Comparison of ENCODE assay signal across 8 cellular contexts in the genomic region with DNA sequence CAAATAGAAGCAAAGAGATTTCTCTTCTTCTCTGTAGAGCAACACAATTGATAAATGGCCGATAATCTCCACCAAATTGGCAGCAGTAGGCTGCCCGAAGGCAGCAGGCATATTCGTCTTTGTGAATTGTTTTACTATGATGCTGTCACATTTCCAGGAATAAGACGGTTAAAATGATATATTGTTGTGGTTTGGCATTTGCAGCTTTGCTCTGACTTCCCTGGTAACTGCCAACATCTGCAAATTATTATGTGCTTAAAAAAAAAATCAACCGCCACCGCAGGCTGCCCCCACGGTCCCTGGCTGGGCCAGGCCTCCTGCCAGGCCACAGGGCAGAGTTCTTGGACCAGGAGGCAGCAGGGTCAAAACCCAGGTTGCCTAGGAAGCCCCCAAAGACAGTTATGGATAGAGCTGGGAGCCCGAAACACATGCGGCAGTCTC.
DNase-seq lines count a peak whose midpoint lies in the region; ATAC-seq and TF ChIP-seq lines count a peak whose summit lies in the region.

No MANE protein-coding gene starts in this region.

- H3K9me3 ChIP-seq in adipocyte (ENCODE audit: control insufficient read depth, low read length): no peaks in the 10 kb centered on the region
- no peaks in the 10 kb centered on the region for H3K9me3 ChIP-seq in lower lobe of right lung

- ATAC-seq in lower lobe of right lung (peak; percentile 37 to 40), GM18498 (IDR thresholded peaks at IDR 0.05; ENCODE audit: unreplicated experiment) (no peak)

- TF ChIP-seq CTCF in lower lobe of right lung (IDR thresholded peaks at IDR 0.05): no peak

- DNase-seq in A172 (ENCODE audit: low spot score) (peak; percentile 91), HUDEP-2 (lab: John Stamatoyannopoulos, UW; ENCODE audit: unreplicated experiment in 76 of 76) (peak in 75 of 76 experiments; percentile 42 to 98 (median 76)), adipocyte (ENCODE audit: low read depth) (peak; percentile 89), lower lobe of right lung (no peak), HT-29 (ENCODE audit: low spot score) (no peak), DMS153 treated with DMSO at 0.1 percent for 48 hours (lab: John Stamatoyannopoulos, UW; ENCODE audit: unreplicated experiment) (no peak), NCI-H1436 (lab: John Stamatoyannopoulos, UW) (no peak)

- intact Hi-C loops in lower lobe of right lung (cut with DNase I): no loop called here

- no peak overlapping the region for H3K9ac ChIP-seq in adipocyte (ENCODE audit: low read length)

- H3K36me3 ChIP-seq in adipocyte (ENCODE audit: control insufficient read depth, insufficient read depth, low read length, severe bottlenecking): no peaks in the 10 kb centered on the region
- no peaks in the 10 kb centered on the region for H3K36me3 ChIP-seq in lower lobe of right lung

- H3K4me3 ChIP-seq in adipocyte (ENCODE audit: low read length) (peak overlapping the region; percentile 31), lower lobe of right lung (no peak overlapping the region)

- peak overlapping the region; percentile 54 for H3K27ac ChIP-seq in lower lobe of right lung

- H3K4me1 ChIP-seq in adipocyte (ENCODE audit: control insufficient read depth, insufficient read depth, low read length) (peaks cover 46% of the 10 kb centered on the region), lower lobe of right lung (peaks cover 60% of the 10 kb centered on the region)

- H3K27me3 ChIP-seq in adipocyte (replicated peaks; ENCODE audit: control insufficient read depth, insufficient read depth, low read length): peaks cover 46% of the 10 kb centered on the region
- no peaks in the 10 kb centered on the region for H3K27me3 ChIP-seq in lower lobe of right lung (ENCODE audit: low read depth)

Comparison
In these comparisons a context has a peak if more than half of its experiments do, and no peak if none do; other contexts are left out.
1. DNase-seq: peak in A172 (single experiment), HUDEP-2 (75 of 76) and adipocyte (single experiment); none in lower lobe of right lung (single experiment), HT-29 (single experiment), DMS153 treated with DMSO at 0.1 percent for 48 hours (single experiment) and NCI-H1436 (single experiment).